Comparison of ENCODE assay signal across 8 cellular contexts in genomic region chr6:7468382-7469081, GRCh38.
A peak's percentile ranks its signal among the peaks of the same experiment; 100 is the strongest.
DNase-seq lines count a peak whose midpoint lies in the region; ATAC-seq and TF ChIP-seq lines count a peak whose summit lies in the region.

No MANE protein-coding gene starts in this region.

- peak overlapping the region in 1 of 2 donors; percentile 12 for H3K27ac ChIP-seq in coronary artery
- no peak overlapping the region for H3K27ac ChIP-seq in substantia nigra (ENCODE audit: low read depth, low read length, poor library complexity, severe bottlenecking)
- no peak overlapping the region for H3K27ac ChIP-seq in gastrocnemius medialis

- ATAC-seq in left colon (no peak), gastrocnemius medialis (no peak), GM18520 (IDR thresholded peaks at IDR 0.05; ENCODE audit: unreplicated experiment) (no peak)

- TF ChIP-seq CTCF in coronary artery (IDR thresholded peaks at IDR 0.05) (no peak), gastrocnemius medialis (IDR thresholded peaks at IDR 0.05 in 4 of 5, conservative IDR thresholded peaks at IDR 0.05 in 1 of 5) (no peak)

- TF ChIP-seq POLR2A in gastrocnemius medialis (IDR thresholded peaks at IDR 0.05) = no peak

- no peaks in the 10 kb centered on the region for H3K9me3 ChIP-seq in gastrocnemius medialis

- peak; percentile 38 for DNase-seq in CMK (ENCODE audit: low read depth)
- DNase-seq in NCI-H460 (ENCODE audit: extremely low read depth, low read depth) = peak; percentile 16
- DNase-seq in coronary artery (ENCODE audit: low spot score) = no peak
- DNase-seq in nucleus accumbens (lab: John Stamatoyannopoulos, UW) = peak in 45 of 56 donors; percentile 2 to 92 (median 63)
- DNase-seq in left colon = no peak
- DNase-seq in substantia nigra (lab: John Stamatoyannopoulos, UW) = no peak
- no peak for DNase-seq in gastrocnemius medialis

- H3K4me3 ChIP-seq in coronary artery = peak overlapping the region; percentile 64
- no peak overlapping the region for H3K4me3 ChIP-seq in gastrocnemius medialis

- no peaks in the 10 kb centered on the region for H3K4me1 ChIP-seq in gastrocnemius medialis

- no peaks in the 10 kb centered on the region for H3K27me3 ChIP-seq in gastrocnemius medialis

- no peaks in the 10 kb centered on the region for H3K36me3 ChIP-seq in gastrocnemius medialis

- intact Hi-C loops in left colon (cut with DNase I, micrococcal nuclease) (no loop called here), gastrocnemius medialis (cut with DNase I; ENCODE audit: low total_unique reads) (no loop called here)

- in situ Hi-C loops in gastrocnemius medialis (cut with MboI; ENCODE audit: low sequenced_read_pairs in 4 of 4) = no loop called here

Comparison
In these comparisons a context has a peak if more than half of its experiments do, and no peak if none do; other contexts are left out.
1. DNase-seq: peak in CMK (single experiment), NCI-H460 (single experiment) and nucleus accumbens (45 of 56); none in coronary artery (single experiment), left colon (0 of 2), substantia nigra (0 of 49) and gastrocnemius medialis (0 of 2).